Comparison of ENCODE assay signal across 39 cellular contexts in genomic region chr20:53334861-53335260, GRCh38.
"Had no signal": no experiment of that assay in that cellular context is flagged by ENCODE, and none has a peak within 500 bp of the region (broad histone marks: within the 10 kb centered on the region; RNA-seq: fewer than 3 reads in every experiment).

No MANE protein-coding gene starts in this region.

- H3K27ac ChIP-seq: adrenal gland, ascending aorta, body of pancreas, brain microvascular endothelial cell, breast epithelium, cardiac muscle cell had no signal

- H3K4me1 Mint-ChIP-seq: activated naive CD8-positive, alpha-beta T cell treated with anti-CD3 and anti-CD28 coated beads for 36 hours; activated naive CD8-positive, alpha-beta T cell treated with anti-CD3 and anti-CD28 coated beads, Interleukin-2, amount 50 U/mL, for 24 hours; activated T-helper 17 cell treated with anti-CD3 and anti-CD28 coated beads, Interleukin-2, amount 50 U/mL, for 72 hours; central memory CD8-positive, alpha-beta T cell had no signal

- H3K27me3 Mint-ChIP-seq: activated naive CD4-positive, alpha-beta T cell treated with anti-CD3 and anti-CD28 coated beads, Interleukin-2, amount 10 ng/mL, durations not matched to agents 7 days and 5 days; activated naive CD4-positive, alpha-beta T cell treated with anti-CD3 and anti-CD28 coated beads, Interleukin-2, amount 50 U/mL, for 24 hours; activated naive CD8-positive, alpha-beta T cell; activated naive CD8-positive, alpha-beta T cell treated with anti-CD3 and anti-CD28 coated beads for 36 hours; activated naive CD8-positive, alpha-beta T cell treated with anti-CD3 and anti-CD28 coated beads, Interleukin-2, amount 10 ng/mL, durations not matched to agents 7 days and 5 days; activated naive CD8-positive, alpha-beta T cell treated with anti-CD3 and anti-CD28 coated beads, Interleukin-2, amount 50 U/mL, for 24 hours; activated T-cell treated with anti-CD3 and anti-CD28 coated beads, Interleukin-2, amount 50 U/mL, for 24 hours; activated T-helper 17 cell treated with anti-CD3 and anti-CD28 coated beads, Interleukin-2, amount 50 U/mL, for 72 hours; brain had no signal

- H3K9me3 Mint-ChIP-seq: activated naive CD4-positive, alpha-beta T cell treated with anti-CD3 and anti-CD28 coated beads for 36 hours; activated naive CD4-positive, alpha-beta T cell treated with anti-CD3 and anti-CD28 coated beads, Interleukin-2, amount 10 ng/mL, durations not matched to agents 7 days and 5 days; activated naive CD4-positive, alpha-beta T cell treated with anti-CD3 and anti-CD28 coated beads, Interleukin-2, amount 50 U/mL, for 24 hours; activated naive CD4-positive, alpha-beta T cell treated with anti-CD3 and anti-CD28 coated beads, Interleukin-2, amount 50 U/mL, for 72 hours; activated naive CD8-positive, alpha-beta T cell treated with anti-CD3 and anti-CD28 coated beads for 36 hours; activated naive CD8-positive, alpha-beta T cell treated with anti-CD3 and anti-CD28 coated beads, Interleukin-2, amount 10 ng/mL, durations not matched to agents 7 days and 5 days; activated naive CD8-positive, alpha-beta T cell treated with anti-CD3 and anti-CD28 coated beads, Interleukin-2, amount 50 U/mL, for 24 hours; activated T-cell treated with anti-CD3 and anti-CD28 coated beads, Interleukin-2, amount 50 U/mL, for 24 hours; activated T-cell treated with anti-CD3 and anti-CD28 coated beads, Interleukin-2, amount 50 U/mL, for 4 hours; activated T-cell treated with anti-CD3 and anti-CD28 coated beads, Interleukin-2, amount 50 U/mL, for 72 hours; activated T-helper 1 cell treated with anti-CD3 and anti-CD28 coated beads, Interleukin-12 subunit alpha, Interleukin-12 subunit beta, Interleukin-2, Interleukin-4 antibody, amounts not matched to agents 30 ng/mL and 10 ng/mL and 1 ng/mL, durations not matched to agents 14 hours and 24 hours and 36 hours; activated T-helper 17 cell treated with anti-CD3 and anti-CD28 coated beads, Interleukin-2, amount 50 U/mL, for 72 hours; activated T-helper 2 cell treated with anti-CD3 and anti-CD28 coated beads, Interferon-gamma antibody, Interleukin-2, Interleukin-4, amounts not matched to agents 10 μg/mL and 5 μg/mL and 100 μg/mL, durations not matched to agents 14 hours and 24 hours and 36 hours; central memory CD8-positive, alpha-beta T cell had no signal

- DNase-seq: activated effector memory CD4-positive, alpha-beta T cell treated with anti-CD3 and anti-CD28 coated beads, Interleukin-2, amount 50 U/mL, for 16 hours; activated effector memory CD4-positive, alpha-beta T cell treated with Interleukin-2 at 50 U/mL for 16 hours; activated gamma-delta T cell; activated gamma-delta T cell treated with Interleukin-2 at 50 U/mL for 16 hours; activated naive CD4-positive, alpha-beta T cell; activated naive CD4-positive, alpha-beta T cell treated with anti-CD3 and anti-CD28 coated beads for 36 hours; activated naive CD4-positive, alpha-beta T cell treated with anti-CD3 and anti-CD28 coated beads, Interleukin-2, amount 10 ng/mL, durations not matched to agents 7 days and 5 days; activated naive CD4-positive, alpha-beta T cell treated with anti-CD3 and anti-CD28 coated beads, Interleukin-2, amount 50 U/mL, for 16 hours; activated naive CD4-positive, alpha-beta T cell treated with Interleukin-2 at 50 U/mL for 16 hours; activated naive CD8-positive, alpha-beta T cell treated with anti-CD3 and anti-CD28 coated beads for 36 hours; activated naive CD8-positive, alpha-beta T cell treated with anti-CD3 and anti-CD28 coated beads, Interleukin-2, amount 10 ng/mL, durations not matched to agents 7 days and 5 days; activated naive CD8-positive, alpha-beta T cell treated with anti-CD3 and anti-CD28 coated beads, Interleukin-2, amount 50 U/mL, for 24 hours; activated T-cell treated with anti-CD3 and anti-CD28 coated beads for 4 hours; activated T-cell treated with anti-CD3 and anti-CD28 coated beads, Interleukin-2, amount 50 U/mL, for 1 hour; activated T-cell treated with anti-CD3 and anti-CD28 coated beads, Interleukin-2, amount 50 U/mL, for 24 hours; activated T-cell treated with anti-CD3 and anti-CD28 coated beads, Interleukin-2, amount 50 U/mL, for 4 hours; activated T-cell treated with anti-CD3 and anti-CD28 coated beads, Interleukin-2, amount 50 U/mL, for 48 hours; activated T-cell treated with anti-CD3 and anti-CD28 coated beads, Interleukin-2, amount 50 U/mL, for 72 hours; adrenal gland; amniotic stem cell; amygdala; anterior cingulate cortex; aorta; body of pancreas; brain microvascular endothelial cell; caudate nucleus; central memory CD4-positive, alpha-beta T cell; cerebellar nuclear complex had no signal

- ATAC-seq: activated naive CD4-positive, alpha-beta T cell treated with anti-CD3 and anti-CD28 coated beads, Interleukin-2, amount 50 U/mL, for 72 hours; activated naive CD8-positive, alpha-beta T cell treated with anti-CD3 and anti-CD28 coated beads, Interleukin-2, amount 50 U/mL, for 24 hours; activated T-cell treated with anti-CD3 and anti-CD28 coated beads, Interleukin-2, amount 50 U/mL, for 4 hours; activated T-cell treated with anti-CD3 and anti-CD28 coated beads, Interleukin-2, amount 50 U/mL, for 72 hours; activated T-helper 17 cell treated with anti-CD3 and anti-CD28 coated beads, Interleukin-2, amount 50 U/mL, for 72 hours; body of pancreas had no signal

- H3K36me3 Mint-ChIP-seq: activated naive CD4-positive, alpha-beta T cell treated with anti-CD3 and anti-CD28 coated beads, Interleukin-2, amount 10 ng/mL, durations not matched to agents 7 days and 5 days; activated naive CD8-positive, alpha-beta T cell; activated naive CD8-positive, alpha-beta T cell treated with anti-CD3 and anti-CD28 coated beads, Interleukin-2, amount 10 ng/mL, durations not matched to agents 7 days and 5 days; brain had no signal

- H3K4me3 ChIP-seq: adrenal gland, ascending aorta, body of pancreas, breast epithelium, cardiac muscle cell had no signal

- H3K36me3 ChIP-seq: adrenal gland, ascending aorta, brain microvascular endothelial cell, breast epithelium, cardiac muscle cell had no signal

- H3K27me3 ChIP-seq: adrenal gland, ascending aorta, body of pancreas, brain microvascular endothelial cell, breast epithelium, cardiac muscle cell had no signal

- H3K4me1 ChIP-seq: ascending aorta, body of pancreas had no signal

- H3K27ac Mint-ChIP-seq: activated naive CD4-positive, alpha-beta T cell treated with anti-CD3 and anti-CD28 coated beads for 36 hours; activated naive CD4-positive, alpha-beta T cell treated with anti-CD3 and anti-CD28 coated beads, Interleukin-2, amount 10 ng/mL, durations not matched to agents 7 days and 5 days; activated naive CD4-positive, alpha-beta T cell treated with anti-CD3 and anti-CD28 coated beads, Interleukin-2, amount 50 U/mL, for 24 hours; activated naive CD8-positive, alpha-beta T cell; activated naive CD8-positive, alpha-beta T cell treated with anti-CD3 and anti-CD28 coated beads for 36 hours; activated naive CD8-positive, alpha-beta T cell treated with anti-CD3 and anti-CD28 coated beads, Interleukin-2, amount 10 ng/mL, durations not matched to agents 7 days and 5 days; activated naive CD8-positive, alpha-beta T cell treated with anti-CD3 and anti-CD28 coated beads, Interleukin-2, amount 50 U/mL, for 24 hours; activated T-cell treated with anti-CD3 and anti-CD28 coated beads, Interleukin-2, amount 50 U/mL, for 24 hours; activated T-cell treated with anti-CD3 and anti-CD28 coated beads, Interleukin-2, amount 50 U/mL, for 72 hours; activated T-helper 1 cell treated with anti-CD3 and anti-CD28 coated beads, Interleukin-12 subunit alpha, Interleukin-12 subunit beta, Interleukin-2, Interleukin-4 antibody, amounts not matched to agents 30 ng/mL and 10 ng/mL and 1 ng/mL, durations not matched to agents 14 hours and 24 hours and 36 hours; activated T-helper 17 cell treated with anti-CD3 and anti-CD28 coated beads, Interleukin-2, amount 50 U/mL, for 72 hours; activated T-helper 2 cell treated with anti-CD3 and anti-CD28 coated beads, Interferon-gamma antibody, Interleukin-2, Interleukin-4, amounts not matched to agents 10 μg/mL and 5 μg/mL and 100 μg/mL, durations not matched to agents 14 hours and 24 hours and 36 hours had no signal

- H3K9me3 ChIP-seq: adrenal gland, ascending aorta, body of pancreas, breast epithelium had no signal

- H3K4me3 Mint-ChIP-seq: activated naive CD4-positive, alpha-beta T cell treated with anti-CD3 and anti-CD28 coated beads for 36 hours; activated naive CD4-positive, alpha-beta T cell treated with anti-CD3 and anti-CD28 coated beads, Interleukin-2, amount 10 ng/mL, durations not matched to agents 7 days and 5 days; activated naive CD4-positive, alpha-beta T cell treated with anti-CD3 and anti-CD28 coated beads, Interleukin-2, amount 50 U/mL, for 24 hours; activated naive CD8-positive, alpha-beta T cell; activated naive CD8-positive, alpha-beta T cell treated with anti-CD3 and anti-CD28 coated beads for 36 hours; activated naive CD8-positive, alpha-beta T cell treated with anti-CD3 and anti-CD28 coated beads, Interleukin-2, amount 10 ng/mL, durations not matched to agents 7 days and 5 days; activated naive CD8-positive, alpha-beta T cell treated with anti-CD3 and anti-CD28 coated beads, Interleukin-2, amount 50 U/mL, for 24 hours; activated T-cell treated with anti-CD3 and anti-CD28 coated beads, Interleukin-2, amount 50 U/mL, for 24 hours; activated T-cell treated with anti-CD3 and anti-CD28 coated beads, Interleukin-2, amount 50 U/mL, for 4 hours; activated T-cell treated with anti-CD3 and anti-CD28 coated beads, Interleukin-2, amount 50 U/mL, for 72 hours; activated T-helper 1 cell treated with anti-CD3 and anti-CD28 coated beads, Interleukin-12 subunit alpha, Interleukin-12 subunit beta, Interleukin-2, Interleukin-4 antibody, amounts not matched to agents 30 ng/mL and 10 ng/mL and 1 ng/mL, durations not matched to agents 14 hours and 24 hours and 36 hours; activated T-helper 17 cell treated with anti-CD3 and anti-CD28 coated beads, Interleukin-2, amount 50 U/mL, for 72 hours; brain; central memory CD8-positive, alpha-beta T cell had no signal
